In the genomic region with DNA sequence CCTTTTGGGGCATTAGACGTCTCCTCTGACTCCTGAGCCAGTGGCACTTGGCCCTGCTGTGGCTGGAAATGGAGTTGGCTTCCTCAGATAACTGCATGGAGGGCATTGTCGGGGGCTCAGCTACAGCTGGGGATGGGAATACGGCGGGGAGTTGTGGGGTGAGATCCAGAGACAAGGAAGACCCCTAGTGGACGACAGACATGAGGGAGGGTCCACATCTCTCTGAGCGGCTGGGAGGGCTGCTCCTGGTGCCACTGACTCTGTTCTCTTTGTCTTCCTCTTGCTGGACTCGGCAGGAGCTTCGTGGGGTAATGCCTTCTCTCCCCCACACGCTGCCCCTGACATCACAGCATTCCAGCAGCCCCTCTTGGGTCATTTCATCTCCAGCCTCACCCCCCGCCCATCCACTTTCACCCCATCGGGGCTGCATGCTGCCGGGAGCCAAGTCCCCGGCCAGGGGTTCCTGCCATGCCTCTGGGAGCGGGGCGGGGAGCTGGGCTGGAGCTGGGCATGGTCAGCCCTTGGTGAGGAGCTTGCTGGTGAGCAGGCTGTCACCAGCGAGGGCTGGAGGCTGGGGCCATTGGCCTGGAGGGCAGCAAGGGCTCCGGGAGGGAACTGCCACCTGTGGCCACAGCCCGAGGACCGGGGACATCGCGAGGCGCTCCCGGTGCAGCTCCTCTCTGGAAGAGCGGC, we compare ENCODE assay signal across 27 cellular contexts.
DNase-seq lines count a peak whose midpoint lies in the region; ATAC-seq and TF ChIP-seq lines count a peak whose summit lies in the region.
"Had no signal": no experiment of that assay in that cellular context is flagged by ENCODE, and none has a peak within 500 bp of the region (broad histone marks: within the 10 kb centered on the region; RNA-seq: fewer than 3 reads in every experiment).

No MANE protein-coding gene starts in this region.

- H3K27ac ChIP-seq in right atrium auricular region (no peak overlapping the region), colonic mucosa (no peak overlapping the region), neural progenitor cell (no peak overlapping the region)
- H3K27ac ChIP-seq: BLaER1, foreskin keratinocyte, hepatocyte, HL-60, prostate gland, vagina had no signal

- DNase-seq in right atrium auricular region (ENCODE audit: low spot score) (peak; percentile 54), Right ventricle myocardium superior (no peak), colonic mucosa (peak; percentile 14), neural progenitor cell (ENCODE audit: low spot score) (peak; percentile 25), ureter (ENCODE audit: low spot score) (peak; percentile 39), COLO829 (ENCODE audit: low spot score) (no peak), T-cell (no peak)
- DNase-seq in activated CD4-positive, CD25-positive, alpha-beta regulatory T cell treated with anti-CD3 and anti-CD28 coated beads, Interleukin-2, amount 50 U/mL, for 72 hours, result no peak
- DNase-seq: ACHN; activated CD4-positive, alpha-beta T cell treated with anti-CD3 and anti-CD28 coated beads, Interleukin-2, amount 50 U/mL, for 1 hour; activated T-cell treated with anti-CD3 and anti-CD28 coated beads for 4 hours; effector memory CD8-positive, alpha-beta T cell; foreskin keratinocyte; Karpas-422; MV-4-11; NCI-H2171 treated with DMSO at 0.1 percent for 48 hours; NCI-H524; substantia nigra; T-helper 2 cell had no signal

- no peak overlapping the region for H3K9ac ChIP-seq in colonic mucosa (ENCODE audit: low read depth in 2 of 2, low read length in 2 of 2)
- no peak overlapping the region for H3K9ac ChIP-seq in neural progenitor cell
- H3K9ac ChIP-seq: BLaER1 had no signal

- no peak overlapping the region for H3K4me2 ChIP-seq in neural progenitor cell
- H3K4me2 ChIP-seq: BLaER1, hepatocyte had no signal

- H3K27ac Mint-ChIP-seq in neural progenitor cell (peak overlapping the region; percentile 74), T-cell (no peak overlapping the region)
- H3K27ac Mint-ChIP-seq: brain; effector memory CD8-positive, alpha-beta T cell had no signal

- POLR2A ChIA-PET in T-cell (lab: Charles Lee), result no interaction called here

- CTCF ChIA-PET in T-cell (lab: Charles Lee), result no interaction called here

- no peaks in the 10 kb centered on the region for H3K79me2 ChIP-seq in neural progenitor cell (ENCODE audit: low read depth)
- H3K79me2 ChIP-seq: hepatocyte had no signal

- H3K4me1 ChIP-seq in right atrium auricular region (no peaks in the 10 kb centered on the region), colonic mucosa (no peaks in the 10 kb centered on the region), neural progenitor cell (peaks cover 9% of the 10 kb centered on the region)
- H3K4me1 ChIP-seq: foreskin keratinocyte, prostate gland, vagina had no signal

- intact Hi-C loops in Right ventricle myocardium superior (cut with DNase I), result no loop called here
- intact Hi-C loops in colonic mucosa (cut with DNase I), result no loop called here

- H3K4me3 Mint-ChIP-seq in neural progenitor cell (no peak overlapping the region), T-cell (no peak overlapping the region)
- H3K4me3 Mint-ChIP-seq: brain; effector memory CD8-positive, alpha-beta T cell had no signal

- no peaks in the 10 kb centered on the region for H4K20me1 ChIP-seq in neural progenitor cell (ENCODE audit: low read depth)
- H4K20me1 ChIP-seq: BLaER1 had no signal

- H3F3A ChIP-seq in neural progenitor cell (ENCODE audit: low read depth), result no peaks in the 10 kb centered on the region

- H3K36me3 ChIP-seq in right atrium auricular region (no peaks in the 10 kb centered on the region), colonic mucosa (no peaks in the 10 kb centered on the region), neural progenitor cell (no peaks in the 10 kb centered on the region)
- H3K36me3 ChIP-seq: BLaER1, prostate gland, vagina had no signal

- H3K9me3 Mint-ChIP-seq in neural progenitor cell (no peaks in the 10 kb centered on the region), T-cell (no peaks in the 10 kb centered on the region)
- H3K9me3 Mint-ChIP-seq: brain; effector memory CD8-positive, alpha-beta T cell had no signal

- ATAC-seq in Right ventricle myocardium superior (ENCODE audit: poor library complexity) (no peak), T-cell (replicated peaks in 1 of 4) (no peak)
- ATAC-seq: effector memory CD8-positive, alpha-beta T cell; esophagus mucosa; foreskin keratinocyte; mucosa of descending colon had no signal

- H3K4me1 Mint-ChIP-seq in neural progenitor cell, result peaks cover 17% of the 10 kb centered on the region
- H3K4me1 Mint-ChIP-seq in T-cell, result no peaks in the 10 kb centered on the region

- H3K27me3 Mint-ChIP-seq in neural progenitor cell (ENCODE audit: insufficient read depth, low read depth), result peaks cover 3% of the 10 kb centered on the region
- H3K27me3 Mint-ChIP-seq in T-cell, result peaks cover 17 to 19% of the 10 kb centered on the region in 2 donors

- H3K27me3 ChIP-seq in right atrium auricular region, result no peaks in the 10 kb centered on the region
- H3K27me3 ChIP-seq in colonic mucosa, result no peaks in the 10 kb centered on the region
- H3K27me3 ChIP-seq in neural progenitor cell, result no peaks in the 10 kb centered on the region
- H3K27me3 ChIP-seq: BLaER1, foreskin keratinocyte, hepatocyte, vagina had no signal

- no peak overlapping the region for H3K4me3 ChIP-seq in right atrium auricular region
- H3K4me3 ChIP-seq in colonic mucosa, result no peak overlapping the region
- H3K4me3 ChIP-seq in neural progenitor cell, result no peak overlapping the region
- H3K4me3 ChIP-seq: BLaER1, hepatocyte, mucosa of descending colon, prostate gland, vagina had no signal

- H3K36me3 Mint-ChIP-seq in neural progenitor cell, result peaks cover 2% of the 10 kb centered on the region
- H3K36me3 Mint-ChIP-seq in T-cell, result no peaks in the 10 kb centered on the region

- no peaks in the 10 kb centered on the region for H3K9me3 ChIP-seq in right atrium auricular region
- no peaks in the 10 kb centered on the region for H3K9me3 ChIP-seq in colonic mucosa
- H3K9me3 ChIP-seq in neural progenitor cell (ENCODE audit: low read depth), result no peaks in the 10 kb centered on the region
- H3K9me3 ChIP-seq: BLaER1, mucosa of descending colon, prostate gland, vagina had no signal

- H2AFZ ChIP-seq in neural progenitor cell (replicated peaks), result no peak overlapping the region
- H2AFZ ChIP-seq: hepatocyte had no signal

- TF ChIP-seq CTCF in right atrium auricular region (IDR thresholded peaks at IDR 0.05) (no peak), colonic mucosa (IDR thresholded peaks at IDR 0.05) (no peak), neural progenitor cell (IDR thresholded peaks at IDR 0.05) (no peak)

Comparison
In these comparisons a context has a peak if more than half of its experiments do, and no peak if none do; other contexts are left out.
1. DNase-seq: peak in right atrium auricular region (single experiment), colonic mucosa (single experiment), neural progenitor cell (single experiment) and ureter (single experiment); none in Right ventricle myocardium superior (single experiment), activated CD4-positive, CD25-positive, alpha-beta regulatory T cell treated with anti-CD3 and anti-CD28 coated beads, Interleukin-2, amount 50 U/mL, for 72 hours (single experiment), COLO829 (single experiment) and T-cell (0 of 34).